ENCODE assay signal across 31 cellular contexts in the genomic region with DNA sequence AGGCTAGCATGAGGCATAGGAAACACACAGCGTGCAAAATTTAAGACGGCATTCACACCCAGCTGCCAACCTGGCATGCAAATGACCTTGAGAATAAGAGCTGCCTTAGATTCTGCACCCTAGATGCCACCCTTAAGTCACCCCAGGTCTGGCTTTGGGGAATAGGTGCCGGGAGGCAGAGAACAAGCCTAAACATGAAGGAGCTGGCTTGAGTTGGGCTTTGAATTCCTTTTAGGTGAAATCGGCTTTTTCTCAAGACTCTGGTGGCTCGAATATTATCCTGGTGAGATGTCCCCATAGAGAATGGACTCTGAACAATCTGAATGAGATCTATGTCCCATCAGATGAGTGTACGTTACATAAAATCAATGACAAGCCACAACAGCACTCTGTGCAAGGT.
"Had no signal": no experiment of that assay in that cellular context is flagged by ENCODE, and none has a peak within 500 bp of the region (broad histone marks: within the 10 kb centered on the region; RNA-seq: fewer than 3 reads in every experiment).

No MANE protein-coding gene starts in this region.

- DNase-seq: activated CD4-positive, alpha-beta memory T cell treated with anti-CD3 and anti-CD28 coated beads, Interleukin-2, amount 10 ng/mL, durations not matched to agents 7 days and 5 days; activated CD4-positive, alpha-beta T cell treated with anti-CD3 and anti-CD28 coated beads for 36 hours; activated CD4-positive, alpha-beta T cell treated with anti-CD3 and anti-CD28 coated beads, Interleukin-2, amount 10 ng/mL, durations not matched to agents 7 days and 5 days; activated CD4-positive, alpha-beta T cell treated with anti-CD3 and anti-CD28 coated beads, Interleukin-2, amount 50 U/mL, for 4 hours; activated CD4-positive, CD25-positive, alpha-beta regulatory T cell; activated CD4-positive, CD25-positive, alpha-beta regulatory T cell treated with anti-CD3 and anti-CD28 coated beads, Interleukin-2, amount 50 U/mL, for 72 hours; activated CD8-positive, alpha-beta memory T cell treated with anti-CD3 and anti-CD28 coated beads, Interleukin-2, amount 50 U/mL, for 48 hours; activated gamma-delta T cell; activated naive CD4-positive, alpha-beta T cell; activated naive CD4-positive, alpha-beta T cell treated with anti-CD3 and anti-CD28 coated beads, Interleukin-2, amount 10 ng/mL, durations not matched to agents 7 days and 5 days; activated naive CD8-positive, alpha-beta T cell treated with anti-CD3 and anti-CD28 coated beads, Interleukin-2, amount 10 ng/mL, durations not matched to agents 7 days and 5 days; activated T-cell treated with anti-CD3 and anti-CD28 coated beads for 4 hours; activated T-cell treated with anti-CD3 and anti-CD28 coated beads, Interleukin-2, amount 50 U/mL, for 24 hours; activated T-cell treated with anti-CD3 and anti-CD28 coated beads, Interleukin-2, amount 50 U/mL, for 72 hours; central memory CD4-positive, alpha-beta T cell; colonic mucosa; effector CD8-positive, alpha-beta T cell; foreskin fibroblast; gastrocnemius medialis; heart right ventricle; T-helper 1 cell; T-helper 17 cell; T1000; WERI-Rb-1 had no signal

- H3K27ac Mint-ChIP-seq: activated CD4-positive, alpha-beta memory T cell treated with anti-CD3 and anti-CD28 coated beads, Interleukin-2, amount 10 ng/mL, durations not matched to agents 7 days and 5 days; activated CD4-positive, alpha-beta T cell treated with anti-CD3 and anti-CD28 coated beads for 36 hours; activated CD4-positive, alpha-beta T cell treated with anti-CD3 and anti-CD28 coated beads, Interleukin-2, amount 10 ng/mL, durations not matched to agents 7 days and 5 days; activated naive CD4-positive, alpha-beta T cell treated with anti-CD3 and anti-CD28 coated beads, Interleukin-2, amount 10 ng/mL, durations not matched to agents 7 days and 5 days; activated naive CD4-positive, alpha-beta T cell treated with anti-CD3 and anti-CD28 coated beads, Interleukin-2, amount 50 U/mL, for 72 hours; activated naive CD8-positive, alpha-beta T cell treated with anti-CD3 and anti-CD28 coated beads, Interleukin-2, amount 10 ng/mL, durations not matched to agents 7 days and 5 days; activated T-cell treated with anti-CD3 and anti-CD28 coated beads, Interleukin-2, amount 50 U/mL, for 24 hours; activated T-cell treated with anti-CD3 and anti-CD28 coated beads, Interleukin-2, amount 50 U/mL, for 72 hours; T-helper 17 cell; T-helper 2 cell treated with Interferon-gamma antibody and Interleukin-4, amounts not matched to agents 5 μg/mL and 100 μg/mL, for 36 hours had no signal

- H3K36me3 ChIP-seq: ascending aorta, colonic mucosa, gastrocnemius medialis, heart right ventricle, WERI-Rb-1 had no signal

- H3K27ac ChIP-seq: ascending aorta, colonic mucosa, gastrocnemius medialis, heart right ventricle, WERI-Rb-1 had no signal

- H3K4me1 Mint-ChIP-seq: activated CD4-positive, alpha-beta memory T cell treated with anti-CD3 and anti-CD28 coated beads, Interleukin-2, amount 10 ng/mL, durations not matched to agents 7 days and 5 days; activated naive CD4-positive, alpha-beta T cell treated with anti-CD3 and anti-CD28 coated beads, Interleukin-2, amount 10 ng/mL, durations not matched to agents 7 days and 5 days; activated naive CD8-positive, alpha-beta T cell treated with anti-CD3 and anti-CD28 coated beads, Interleukin-2, amount 10 ng/mL, durations not matched to agents 7 days and 5 days; T-helper 17 cell had no signal

- H3K27me3 ChIP-seq: ascending aorta, colonic mucosa, gastrocnemius medialis had no signal

- H3K4me1 ChIP-seq: ascending aorta, colonic mucosa, gastrocnemius medialis, heart right ventricle had no signal

- ATAC-seq: activated CD4-positive, alpha-beta T cell treated with anti-CD3 and anti-CD28 coated beads for 36 hours; activated naive CD4-positive, alpha-beta T cell treated with anti-CD3 and anti-CD28 coated beads, Interleukin-2, amount 50 U/mL, for 72 hours; activated T-cell treated with anti-CD3 and anti-CD28 coated beads, Interleukin-2, amount 50 U/mL, for 72 hours; esophagus mucosa; gastrocnemius medialis; heart right ventricle; T-helper 17 cell had no signal

- H3K27me3 Mint-ChIP-seq: activated CD4-positive, alpha-beta memory T cell treated with anti-CD3 and anti-CD28 coated beads, Interleukin-2, amount 10 ng/mL, durations not matched to agents 7 days and 5 days; activated CD4-positive, alpha-beta T cell treated with anti-CD3 and anti-CD28 coated beads for 36 hours; activated CD4-positive, alpha-beta T cell treated with anti-CD3 and anti-CD28 coated beads, Interleukin-2, amount 10 ng/mL, durations not matched to agents 7 days and 5 days; activated naive CD4-positive, alpha-beta T cell treated with anti-CD3 and anti-CD28 coated beads, Interleukin-2, amount 10 ng/mL, durations not matched to agents 7 days and 5 days; activated naive CD8-positive, alpha-beta T cell treated with anti-CD3 and anti-CD28 coated beads, Interleukin-2, amount 10 ng/mL, durations not matched to agents 7 days and 5 days; activated T-cell treated with anti-CD3 and anti-CD28 coated beads, Interleukin-2, amount 50 U/mL, for 24 hours; brain; T-helper 17 cell had no signal

- H3K4me3 ChIP-seq: ascending aorta, colonic mucosa, gastrocnemius medialis, heart right ventricle had no signal

- H3K36me3 Mint-ChIP-seq: activated naive CD4-positive, alpha-beta T cell treated with anti-CD3 and anti-CD28 coated beads, Interleukin-2, amount 10 ng/mL, durations not matched to agents 7 days and 5 days; brain had no signal

- FAIRE-seq: endometrium, endothelial cell of umbilical vein had no signal

- H3K9me3 Mint-ChIP-seq: activated naive CD4-positive, alpha-beta T cell treated with anti-CD3 and anti-CD28 coated beads, Interleukin-2, amount 50 U/mL, for 72 hours; activated T-cell treated with anti-CD3 and anti-CD28 coated beads, Interleukin-2, amount 50 U/mL, for 24 hours had no signal

- H3K4me3 Mint-ChIP-seq: activated CD4-positive, alpha-beta memory T cell treated with anti-CD3 and anti-CD28 coated beads, Interleukin-2, amount 10 ng/mL, durations not matched to agents 7 days and 5 days; activated CD4-positive, alpha-beta T cell treated with anti-CD3 and anti-CD28 coated beads for 36 hours; activated CD4-positive, alpha-beta T cell treated with anti-CD3 and anti-CD28 coated beads, Interleukin-2, amount 10 ng/mL, durations not matched to agents 7 days and 5 days; activated naive CD4-positive, alpha-beta T cell treated with anti-CD3 and anti-CD28 coated beads, Interleukin-2, amount 10 ng/mL, durations not matched to agents 7 days and 5 days; activated naive CD8-positive, alpha-beta T cell treated with anti-CD3 and anti-CD28 coated beads, Interleukin-2, amount 10 ng/mL, durations not matched to agents 7 days and 5 days; activated T-cell treated with anti-CD3 and anti-CD28 coated beads, Interleukin-2, amount 50 U/mL, for 24 hours; activated T-cell treated with anti-CD3 and anti-CD28 coated beads, Interleukin-2, amount 50 U/mL, for 72 hours; brain; T-helper 17 cell; T-helper 2 cell treated with Interferon-gamma antibody and Interleukin-4, amounts not matched to agents 5 μg/mL and 100 μg/mL, for 36 hours had no signal

- H3K9me3 ChIP-seq: ascending aorta, colonic mucosa, gastrocnemius medialis, heart right ventricle had no signal
